Comparison of ENCODE assay signal across 22 cellular contexts in genomic region chr7:99992330-99993037, GRCh38. TPM values are rescaled to one million over a fixed set of nuclear protein-coding genes. Genes with fewer than 3 reads are reported as not detected.
"Had no signal": no experiment of that assay in that cellular context is flagged by ENCODE, and none has a peak within 500 bp of the region (broad histone marks: within the 10 kb centered on the region; RNA-seq: fewer than 3 reads in every experiment).

No MANE protein-coding gene starts in this region.

- H3K4me3 Mint-ChIP-seq: activated naive CD8-positive, alpha-beta T cell treated with anti-CD3 and anti-CD28 coated beads, Interleukin-2, amount 10 ng/mL, durations not matched to agents 7 days and 5 days; neural crest cell had no signal

- ATAC-seq: activated CD4-positive, CD25-positive, alpha-beta regulatory T cell treated with anti-CD3 and anti-CD28 coated beads, Interleukin-2, amount 50 U/mL, for 24 hours; pancreas had no signal

- H3K27ac ChIP-seq: brain microvascular endothelial cell, esophagus squamous epithelium, pancreas, stomach, testis had no signal

- H3K4me3 ChIP-seq: esophagus squamous epithelium, pancreas, stomach, testis, upper lobe of left lung had no signal

- H3K36me3 Mint-ChIP-seq: activated naive CD8-positive, alpha-beta T cell treated with anti-CD3 and anti-CD28 coated beads, Interleukin-2, amount 10 ng/mL, durations not matched to agents 7 days and 5 days had no signal

- DNase-seq: activated naive CD4-positive, alpha-beta T cell; activated naive CD8-positive, alpha-beta T cell treated with anti-CD3 and anti-CD28 coated beads, Interleukin-2, amount 10 ng/mL, durations not matched to agents 7 days and 5 days; activated T-cell treated with anti-CD3 and anti-CD28 coated beads for 4 hours; anterior cingulate cortex; brain microvascular endothelial cell; cortex of kidney; effector CD8-positive, alpha-beta T cell; esophagus squamous epithelium; midbrain; stimulated activated CD4-positive, alpha-beta T cell treated with anti-CD3 and anti-CD28 coated beads, Interleukin-12 subunit alpha, Interleukin-12 subunit beta, amount 100 ng/mL, for 4 hours; stimulated activated CD4-positive, alpha-beta T cell treated with anti-CD3 and anti-CD28 coated beads, Interleukin-2, amount 100 ng/mL, for 24 hours; stomach; testis had no signal

- H3K27ac Mint-ChIP-seq: activated naive CD8-positive, alpha-beta T cell treated with anti-CD3 and anti-CD28 coated beads, Interleukin-2, amount 10 ng/mL, durations not matched to agents 7 days and 5 days had no signal

- H3K9me3 Mint-ChIP-seq: activated naive CD8-positive, alpha-beta T cell treated with anti-CD3 and anti-CD28 coated beads, Interleukin-2, amount 10 ng/mL, durations not matched to agents 7 days and 5 days; neural crest cell had no signal

- H3K36me3 ChIP-seq: brain microvascular endothelial cell, esophagus squamous epithelium, pancreas, stomach, upper lobe of left lung had no signal

- H3K27me3 ChIP-seq: brain microvascular endothelial cell, esophagus squamous epithelium, pancreas, testis, upper lobe of left lung had no signal

- H3K9me3 ChIP-seq: esophagus squamous epithelium, pancreas, stomach, testis, upper lobe of left lung had no signal

RNA-seq across cellular contexts. Expression of gene AZGP1, which starts 16.7 kb away (rescaled TPM):
- total RNA-seq: activated naive CD8-positive, alpha-beta T cell treated with anti-CD3 and anti-CD28 coated beads, Interleukin-2, amount 10 ng/mL, durations not matched to agents 7 days and 5 days; endothelial cell of umbilical vein; fibroblast of villous mesenchyme; glomerular endothelial cell; myocyte; neural crest cell; T-helper 2 cell treated with Interferon-gamma antibody and Interleukin-4, amounts not matched to agents 100 ng/mL and 5 ng/mL, for 36 hours had no signal
- polyA plus RNA-seq: endothelial cell of umbilical vein had no signal
